10 cellular contexts compared by ENCODE assay signal in the genomic region with DNA sequence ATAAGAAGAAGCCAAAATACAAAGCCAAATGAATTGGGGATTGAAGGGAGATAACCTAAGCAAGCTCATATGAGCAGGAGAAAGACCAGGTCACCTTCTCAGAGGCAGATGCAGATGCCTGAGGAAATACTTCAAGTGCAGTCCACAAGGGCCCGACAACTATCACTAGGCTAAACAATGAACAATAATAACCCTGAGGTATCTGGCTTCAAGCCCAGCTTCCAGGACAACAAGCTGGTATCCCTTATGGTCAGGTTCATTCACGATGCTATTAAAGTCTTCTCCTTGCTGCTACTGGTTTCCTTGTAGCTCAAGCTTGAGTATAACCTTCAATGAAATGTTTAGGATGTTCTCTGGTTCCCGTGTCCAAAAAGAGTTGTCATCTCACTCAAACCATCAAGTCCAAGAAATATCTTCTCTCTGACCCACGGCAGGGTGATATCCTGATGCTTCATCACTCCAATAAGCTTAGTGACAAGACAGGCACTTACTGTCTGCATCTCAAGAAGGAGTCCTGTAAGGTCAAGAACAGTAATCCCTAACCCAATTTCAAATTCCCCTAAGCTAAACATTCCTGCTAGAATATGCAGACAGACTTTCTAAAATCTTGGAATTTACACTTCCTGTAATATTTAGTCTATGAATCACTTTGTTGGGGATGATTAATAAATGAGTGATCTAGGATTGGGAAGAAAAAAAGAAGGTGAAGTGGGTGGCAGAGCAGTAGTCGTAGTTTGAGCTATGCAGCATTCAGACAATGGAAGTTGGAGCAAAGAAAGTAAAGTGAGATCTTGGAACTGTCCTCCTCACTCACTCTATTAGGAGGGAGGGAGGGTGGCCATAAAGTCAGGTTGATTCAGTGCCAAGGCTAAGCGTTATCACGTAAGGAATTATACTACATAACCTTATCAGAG. TPM values are rescaled to one million over a fixed set of nuclear protein-coding genes. Genes with fewer than 3 reads are reported as not detected.
DNase-seq lines count a peak whose midpoint lies in the region; ATAC-seq and TF ChIP-seq lines count a peak whose summit lies in the region.
"Had no signal": no experiment of that assay in that cellular context is flagged by ENCODE, and none has a peak within 500 bp of the region (broad histone marks: within the 10 kb centered on the region; RNA-seq: fewer than 3 reads in every experiment).

No MANE protein-coding gene starts in this region.

- H3K4me3 Mint-ChIP-seq in HFFc6 = peak overlapping the region; percentile 68
- no peak overlapping the region for H3K4me3 Mint-ChIP-seq in activated CD4-positive, alpha-beta T cell treated with anti-CD3 and anti-CD28 coated beads for 36 hours
- H3K4me3 Mint-ChIP-seq in naive thymus-derived CD8-positive, alpha-beta T cell = no peak overlapping the region

- H3K27me3 ChIP-seq in SK-N-SH (ENCODE audit: insufficient read depth) = no peaks in the 10 kb centered on the region
- no peaks in the 10 kb centered on the region for H3K27me3 ChIP-seq in right cardiac atrium (ENCODE audit: control insufficient read depth, insufficient read depth)
- H3K27me3 ChIP-seq in ovary = no peaks in the 10 kb centered on the region

- ATAC-seq in right cardiac atrium = peak; percentile 69 to 71
- no peak for ATAC-seq in activated CD4-positive, alpha-beta T cell treated with anti-CD3 and anti-CD28 coated beads for 36 hours
- no peak for ATAC-seq in naive thymus-derived CD8-positive, alpha-beta T cell
- ATAC-seq: K562 had no signal

- no peak overlapping the region for H3K4me2 ChIP-seq in SK-N-SH

- peaks cover 3% of the 10 kb centered on the region; the same call in 1 of the 2 replicates for H3K36me3 Mint-ChIP-seq in HFFc6 (ENCODE audit: low read depth)
- no peaks in the 10 kb centered on the region for H3K36me3 Mint-ChIP-seq in activated CD4-positive, alpha-beta T cell treated with anti-CD3 and anti-CD28 coated beads for 36 hours (ENCODE audit: low read depth)
- no peaks in the 10 kb centered on the region for H3K36me3 Mint-ChIP-seq in naive thymus-derived CD8-positive, alpha-beta T cell

- H3K79me2 ChIP-seq in SK-N-SH (ENCODE audit: insufficient read depth) = peaks cover 19% of the 10 kb centered on the region; the same call in 1 of the 2 replicates

- peak overlapping the region; percentile 75 for H3K27ac Mint-ChIP-seq in HFFc6
- H3K27ac Mint-ChIP-seq in activated CD4-positive, alpha-beta T cell treated with anti-CD3 and anti-CD28 coated beads for 36 hours = no peak overlapping the region
- no peak overlapping the region for H3K27ac Mint-ChIP-seq in naive thymus-derived CD8-positive, alpha-beta T cell

- H3K4me3 ChIP-seq in AG09309 (ENCODE audit: control insufficient read depth, low read depth, low read length) (no peak overlapping the region), SK-N-SH (ENCODE audit: low read depth in 2 of 2, low read length in 1 of 2) (no peak overlapping the region), right cardiac atrium (ENCODE audit: low read length) (no peak overlapping the region), ovary (no peak overlapping the region)
- H3K4me3 ChIP-seq: K562 had no signal

- H3K4me1 ChIP-seq in SK-N-SH (ENCODE audit: control insufficient read depth in 1 of 2, insufficient read depth in 2 of 2, low read depth in 1 of 2, low read length in 1 of 2) (peaks cover 4 to 14% of the 10 kb centered on the region in 2 experiments; a peak in 3 of 4 replicates), right cardiac atrium (ENCODE audit: control insufficient read depth, insufficient read depth, low read length) (peaks cover 2% of the 10 kb centered on the region), ovary (ENCODE audit: insufficient read depth) (peaks cover 3% of the 10 kb centered on the region)

- DNase-seq in AG09309 (ENCODE audit: low read depth) (peak; percentile 40), HFFc6 (peak; percentile 91), SK-N-SH (peak; percentile 25), right cardiac atrium (no peak), NCI-H1048 (lab: John Stamatoyannopoulos, UW) (no peak), ovary (no peak)
- no peak for DNase-seq in activated CD4-positive, alpha-beta T cell treated with anti-CD3 and anti-CD28 coated beads for 36 hours
- no peak for DNase-seq in naive thymus-derived CD8-positive, alpha-beta T cell
- DNase-seq: activated CD4-positive, CD25-positive, alpha-beta regulatory T cell had no signal

- H4K20me1 ChIP-seq in SK-N-SH (ENCODE audit: insufficient read depth) = no peaks in the 10 kb centered on the region

- H3K9me3 ChIP-seq in SK-N-SH (no peaks in the 10 kb centered on the region), right cardiac atrium (ENCODE audit: control insufficient read depth, low read length) (no peaks in the 10 kb centered on the region), ovary (no peaks in the 10 kb centered on the region)

- intact Hi-C loops in right cardiac atrium (cut with DNase I) = loop anchor here in 1 of 4 donors (10.0 kb wide), 1 partner anchor 67 kb away; no protein-coding TSS in a partner anchor
- intact Hi-C loops in activated CD4-positive, alpha-beta T cell treated with anti-CD3 and anti-CD28 coated beads for 36 hours (cut with DNase I, micrococcal nuclease) = no loop called here
- intact Hi-C loops in ovary (cut with DNase I) = no loop called here

- H3K9ac ChIP-seq in SK-N-SH = peak overlapping the region; percentile 30

- H3K4me1 Mint-ChIP-seq in HFFc6 (ENCODE audit: low read depth) = peaks cover 76% of the 10 kb centered on the region
- H3K4me1 Mint-ChIP-seq in activated CD4-positive, alpha-beta T cell treated with anti-CD3 and anti-CD28 coated beads for 36 hours = peaks cover 10% of the 10 kb centered on the region
- peaks cover 6 to 18% (median 8%) of the 10 kb centered on the region in 4 donors for H3K4me1 Mint-ChIP-seq in naive thymus-derived CD8-positive, alpha-beta T cell

- TF ChIP-seq CTCF in AG09309 (IDR thresholded peaks at IDR 0.05; ENCODE audit: control insufficient read depth, insufficient read depth, low read depth, low read length, missing control alignments) (no peak), HFFc6 (IDR thresholded peaks at IDR 0.05) (no peak), SK-N-SH (IDR thresholded peaks at IDR 0.05) (no peak), ovary (IDR thresholded peaks at IDR 0.05) (no peak)

- peak in 1 of 2 experiments; percentile 64; a peak in 1 of 4 replicates for TF ChIP-seq EP300 in SK-N-SH (IDR thresholded peaks at IDR 0.05; ENCODE audit: borderline replicate concordance in 1 of 2, low read depth in 1 of 2, low read length in 1 of 2)
- no peak for TF ChIP-seq EP300 in ovary (IDR thresholded peaks at IDR 0.05)

- no peaks in the 10 kb centered on the region; the same call in 1 of the 2 replicates for H3K9me3 Mint-ChIP-seq in HFFc6
- no peaks in the 10 kb centered on the region for H3K9me3 Mint-ChIP-seq in activated CD4-positive, alpha-beta T cell treated with anti-CD3 and anti-CD28 coated beads for 36 hours (ENCODE audit: low read depth)
- no peaks in the 10 kb centered on the region for H3K9me3 Mint-ChIP-seq in naive thymus-derived CD8-positive, alpha-beta T cell

- no peak for TF ChIP-seq POLR2A in ovary (IDR thresholded peaks at IDR 0.05)

- H3K36me3 ChIP-seq in SK-N-SH (replicated peaks in 1 of 2; ENCODE audit: control insufficient read depth in 1 of 2, insufficient read depth in 2 of 2, low read length in 1 of 2) = no peaks in the 10 kb centered on the region
- H3K36me3 ChIP-seq in ovary = no peaks in the 10 kb centered on the region

- H3K27me3 Mint-ChIP-seq in HFFc6 (ENCODE audit: insufficient read depth) = no peaks in the 10 kb centered on the region
- peaks cover 8% of the 10 kb centered on the region for H3K27me3 Mint-ChIP-seq in activated CD4-positive, alpha-beta T cell treated with anti-CD3 and anti-CD28 coated beads for 36 hours
- peaks cover 8 to 19% (median 10%) of the 10 kb centered on the region in 5 donors for H3K27me3 Mint-ChIP-seq in naive thymus-derived CD8-positive, alpha-beta T cell

- H3K9me2 ChIP-seq in SK-N-SH = no peaks in the 10 kb centered on the region

- no peak for TF ChIP-seq RAD21 in SK-N-SH (IDR thresholded peaks at IDR 0.05; ENCODE audit: low read length)

- CTCF ChIA-PET in SK-N-SH (lab: Yijun Ruan, JAX) = interaction anchor here (1.0 to 6.3 kb wide), 6 partner anchors 13 to 231 kb away, joined by 3 to 29 read pairs (median 6); no protein-coding TSS in a partner anchor
- CTCF ChIA-PET in activated CD4-positive, alpha-beta T cell treated with anti-CD3 and anti-CD28 coated beads for 36 hours (lab: Charles Lee) = interaction anchor here (0.8 to 2.1 kb wide), 7 partner anchors 9 to 283 kb away, joined by 3 to 4 read pairs (median 3); no protein-coding TSS in a partner anchor

- peak overlapping the region; percentile 65 to 73; a peak in 3 of 4 replicates for H3K27ac ChIP-seq in SK-N-SH (ENCODE audit: low read depth in 2 of 2, low read length in 1 of 2)
- H3K27ac ChIP-seq in right cardiac atrium (ENCODE audit: low read length) = no peak overlapping the region
- H3K27ac ChIP-seq in ovary = no peak overlapping the region

- peaks cover 31% of the 10 kb centered on the region for H3F3A ChIP-seq in SK-N-SH (replicated peaks; ENCODE audit: insufficient read depth)

- WGBS in SK-N-SH (ENCODE audit: low lambda C conversion rate) = 29% methylated on average over 7 of the region's 7 CpGs
- WGBS in right cardiac atrium = 51% methylated on average over 7 of the region's 7 CpGs
- 44 to 53% (median 51%) methylated on average over 7 of the region's 7 CpGs for WGBS in ovary, 3 donors

- H2AFZ ChIP-seq in SK-N-SH (ENCODE audit: low read depth) = no peak overlapping the region

- POLR2A ChIA-PET in SK-N-SH (lab: Yijun Ruan, JAX) = no interaction called here
- POLR2A ChIA-PET in activated CD4-positive, alpha-beta T cell treated with anti-CD3 and anti-CD28 coated beads for 36 hours (lab: Charles Lee) = no interaction called here
- POLR2A ChIA-PET in naive thymus-derived CD8-positive, alpha-beta T cell (lab: Charles Lee) = no interaction called here

TF ChIP-seq in SK-N-SH, 30 proteins besides CTCF, POLR2A, EP300 and RAD21 (continues in another document):
- TF ChIP-seq FOXM1 (IDR thresholded peaks at IDR 0.05; ENCODE audit: low read depth) (no peak), CHD2 (IDR thresholded peaks at IDR 0.05; ENCODE audit: low read length, partially characterized antibody) (no peak), ELF1 (IDR thresholded peaks at IDR 0.05) (peak; percentile 33; the same call in 1 of the 2 replicates), RCOR1 (IDR thresholded peaks at IDR 0.05; ENCODE audit: low read length) (no peak)

RNA-seq across cellular contexts. Expression of a gene that starts 33.1 kb away (rescaled TPM):
- 100 to 1,000 TPM in 1 of 6 experiments, 10 to 100 TPM in 5; 85.5 to 104 (median 97.2) TPM for total RNA-seq in HFFc6 (2021; fragmentation: NEBNext Ultra II Directional; extraction: Animal tissue kit (Norgen Biotek cat#: 25700))
- polyA plus RNA-seq in SK-N-SH (2012; rRNA removed) (31.6 and 46.9 TPM in 2 replicates), right cardiac atrium (5.3 TPM), ovary (10 to 100 TPM in 1 of 2 donors, 1 to 10 TPM in 1; 6.5 to 18.0 TPM)
- polyA plus RNA-seq in SK-N-SH (2012; cell fraction: cytosol; rRNA removed) = 45.3 and 56.3 TPM in 2 replicates
- 13.8 and 27.9 TPM in 2 replicates for polyA plus RNA-seq in SK-N-SH (2012; cell fraction: nucleus; rRNA removed)
- total RNA-seq in right cardiac atrium (1 to 10 TPM; 5.7 to 8.9 (median 8.0) TPM), ovary (10 to 100 TPM in 2 of 7 donors, 1 to 10 TPM in 5; 6.7 to 15.3 (median 9.4) TPM)
- total RNA-seq in activated CD4-positive, alpha-beta T cell treated with anti-CD3 and anti-CD28 coated beads for 36 hours = 1 to 10 TPM; 3.8 TPM
- total RNA-seq in naive thymus-derived CD8-positive, alpha-beta T cell = 1 to 10 TPM; 1.8 to 1.9 TPM
- polyA plus RNA-seq in naive thymus-derived CD8-positive, alpha-beta T cell = 1 to 10 TPM in 1 of 3 donors, under 1 TPM in 2; 0.58 to 2.2 (median 0.74) TPM

Comparison
In these comparisons a context has a peak if more than half of its experiments do, and no peak if none do; other contexts are left out.
1. DNase-seq: peak in AG09309 (single experiment), HFFc6 (single experiment) and SK-N-SH (single experiment); none in right cardiac atrium (0 of 3), NCI-H1048 (single experiment), activated CD4-positive, alpha-beta T cell treated with anti-CD3 and anti-CD28 coated beads for 36 hours (single experiment), ovary (0 of 5) and naive thymus-derived CD8-positive, alpha-beta T cell (0 of 10).
2. H3K27ac ChIP-seq: peak in SK-N-SH (2 of 2); none in right cardiac atrium (single experiment) and ovary (0 of 2).
3. ATAC-seq: peak in right cardiac atrium (2 of 2); none in activated CD4-positive, alpha-beta T cell treated with anti-CD3 and anti-CD28 coated beads for 36 hours (single experiment) and naive thymus-derived CD8-positive, alpha-beta T cell (0 of 2).
4. RNA of a gene that starts 33.1 kb away (total RNA-seq): 85.5 to 104 TPM in HFFc6; 6.7 to 15.3 TPM in ovary, 5.7 to 8.9 TPM in right cardiac atrium, 3.8 TPM in activated CD4-positive, alpha-beta T cell treated with anti-CD3 and anti-CD28 coated beads for 36 hours and 1.8 to 1.9 TPM in naive thymus-derived CD8-positive, alpha-beta T cell; every median in the first group is over 4 times any median in the second.